In genomic region chr1:187894349-187894748, GRCh38 we compare ENCODE assay signal across 1 cellular context.
TF ChIP-seq lines count a peak whose summit lies in the region.

No MANE protein-coding gene starts in this region.

TF ChIP-seq in GM12878, 131 proteins besides CTCF, POLR2A, EP300 and RAD21 (continued from another document):
- no peak for TF ChIP-seq ZBTB11 (CRISPR knock-in tag; IDR thresholded peaks at IDR 0.05)
- no peak for TF ChIP-seq BACH1 (IDR thresholded peaks at IDR 0.05; ENCODE audit: borderline replicate concordance)
- TF ChIP-seq USF1 (IDR thresholded peaks at IDR 0.05; ENCODE audit: borderline replicate concordance, extremely low read length, insufficient read depth, low read depth, low read length), result no peak
- TF ChIP-seq SKIL (IDR thresholded peaks at IDR 0.05; ENCODE audit: low read depth, poor library complexity, severe bottlenecking), result no peak
